ENCODE assay signal across 1 cellular context in genomic region chr12:95003213-95003920, GRCh38.
TF ChIP-seq lines count a peak whose summit lies in the region.

NDUFA12 (minus strand) TSS chr12:95003697; CDS start chr12:95003680, 17 bp downstream.

TF ChIP-seq in K562, 482 proteins besides CTCF, POLR2A, EP300 and RAD21 (continued from another document and continues in another):
- TF ChIP-seq NR0B1 (IDR thresholded peaks at IDR 0.05; ENCODE audit: partially characterized antibody) (no peak), C11orf30 (IDR thresholded peaks at IDR 0.05; ENCODE audit: low read depth) (peak; percentile 96), ZBTB5 (IDR thresholded peaks at IDR 0.05) (no peak), TCF7L2 (IDR thresholded peaks at IDR 0.05; ENCODE audit: low read depth, low read length) (no peak), CBX3 (IDR thresholded peaks at IDR 0.05; ENCODE audit: borderline replicate concordance in 1 of 2, low read length in 2 of 2) (peak in 1 of 2 experiments; percentile 37; a peak in 1 of 3 replicates), NFE2 (IDR thresholded peaks at IDR 0.05; ENCODE audit: low read depth) (0 out of 2 replicates have a peak, but pooled peaks have one; percentile 5), CHD2 (IDR thresholded peaks at IDR 0.05; ENCODE audit: low read depth, low read length) (peak; percentile 71), ZNF140 (CRISPR knock-in tag; IDR thresholded peaks at IDR 0.05) (no peak), HDAC6 (IDR thresholded peaks at IDR 0.05; ENCODE audit: low read depth, low read length) (no peak), NFXL1 (CRISPR knock-in tag; IDR thresholded peaks at IDR 0.05) (no peak), CTCFL (IDR thresholded peaks at IDR 0.05; ENCODE audit: borderline replicate concordance, insufficient read depth, low read depth, low read length, poor library complexity, severe bottlenecking) (no peak), FOXA3 (CRISPR knock-in tag; conservative IDR thresholded peaks at IDR 0.05 in 1 of 2, IDR thresholded peaks at IDR 0.05 in 1 of 2) (no peak), THAP12 (CRISPR knock-in tag; IDR thresholded peaks at IDR 0.05) (0 out of 2 replicates have a peak, but pooled peaks have one; percentile 38), CCNT2 (IDR thresholded peaks at IDR 0.05; ENCODE audit: borderline replicate concordance, extremely low read depth, insufficient read length, low read depth, low read length) (peak; percentile 44), MBD1 (CRISPR knock-in tag; IDR thresholded peaks at IDR 0.05) (no peak), MAX (CRISPR knock-in tag; IDR thresholded peaks at IDR 0.05) (no peak), EGR1 (conservative IDR thresholded peaks at IDR 0.05) (no peak; the same call in 1 of the 2 replicates), SMARCA4 (IDR thresholded peaks at IDR 0.05) (no peak; the same call in 1 of the 2 replicates), SP2 (IDR thresholded peaks at IDR 0.05; ENCODE audit: extremely low read depth, low read depth, low read length, poor library complexity, severe bottlenecking) (no peak), ZBTB34 (CRISPR knock-in tag; IDR thresholded peaks at IDR 0.05) (no peak), DEAF1 (CRISPR knock-in tag; IDR thresholded peaks at IDR 0.05) (no peak), RBM15 (IDR thresholded peaks at IDR 0.05; ENCODE audit: insufficient read depth, low read length) (no peak), NRF1 (conservative IDR thresholded peaks at IDR 0.05 in 1 of 2, IDR thresholded peaks at IDR 0.05 in 1 of 2) (peak; percentile 98), RNF2 (IDR thresholded peaks at IDR 0.05) (peak; percentile 61), RBM34 (IDR thresholded peaks at IDR 0.05; ENCODE audit: borderline replicate concordance, insufficient read depth, low read length) (no peak), MYC (IDR thresholded peaks at IDR 0.05; ENCODE audit: low read depth, low read length) (peak; percentile 63; the same call in 1 of the 2 replicates), MYC (CRISPR knock-in tag; IDR thresholded peaks at IDR 0.05; ENCODE audit: borderline replicate concordance, low read depth) (peak; percentile 62; the same call in 1 of the 2 replicates), RBM17 (IDR thresholded peaks at IDR 0.05; ENCODE audit: borderline replicate concordance, low read depth, low read length) (no peak), ZNF583 (CRISPR knock-in tag; IDR thresholded peaks at IDR 0.05) (no peak), E2F5 (CRISPR knock-in tag; IDR thresholded peaks at IDR 0.05) (no peak), NCOA4 (IDR thresholded peaks at IDR 0.05; ENCODE audit: partially characterized antibody) (no peak), MAFK (IDR thresholded peaks at IDR 0.05; ENCODE audit: low read length) (no peak), TAF1 (IDR thresholded peaks at IDR 0.05; ENCODE audit: control insufficient read depth, extremely low read depth, insufficient read depth, low read length, severe bottlenecking) (peak; percentile 98), ZNF764 (CRISPR knock-in tag; IDR thresholded peaks at IDR 0.05; ENCODE audit: low read depth) (no peak), KLF16 (IDR thresholded peaks at IDR 0.05) (no peak), MIER1 (IDR thresholded peaks at IDR 0.05; ENCODE audit: low read depth) (no peak), KLF6 (CRISPR knock-in tag; IDR thresholded peaks at IDR 0.05; ENCODE audit: borderline replicate concordance) (no peak)
